Comparison of ENCODE assay signal across 1 cellular context in genomic region chr12:106141003-106141402, GRCh38.
A peak's percentile ranks its signal among the peaks of the same experiment; 100 is the strongest.
TF ChIP-seq lines count a peak whose summit lies in the region.

No MANE protein-coding gene starts in this region.

TF ChIP-seq in HepG2, 621 proteins besides CTCF, POLR2A, EP300 and RAD21:
- peak; percentile 94 for TF ChIP-seq ZNF12 (CRISPR knock-in tag; IDR thresholded peaks at IDR 0.05)
- TF ChIP-seq MAFK (conservative IDR thresholded peaks at IDR 0.05 in 1 of 2, IDR thresholded peaks at IDR 0.05 in 1 of 2; ENCODE audit: low read length in 2 of 2), result peak; percentile 58 to 80; a peak in 3 of 4 replicates
- TF ChIP-seq MAFF (IDR thresholded peaks at IDR 0.05; ENCODE audit: low read depth, low read length), result peak; percentile 75
- no peak for TF ChIP-seq ZNF557 (CRISPR knock-in tag; IDR thresholded peaks at IDR 0.05)
